Comparison of ENCODE assay signal across 25 cellular contexts in the genomic region with DNA sequence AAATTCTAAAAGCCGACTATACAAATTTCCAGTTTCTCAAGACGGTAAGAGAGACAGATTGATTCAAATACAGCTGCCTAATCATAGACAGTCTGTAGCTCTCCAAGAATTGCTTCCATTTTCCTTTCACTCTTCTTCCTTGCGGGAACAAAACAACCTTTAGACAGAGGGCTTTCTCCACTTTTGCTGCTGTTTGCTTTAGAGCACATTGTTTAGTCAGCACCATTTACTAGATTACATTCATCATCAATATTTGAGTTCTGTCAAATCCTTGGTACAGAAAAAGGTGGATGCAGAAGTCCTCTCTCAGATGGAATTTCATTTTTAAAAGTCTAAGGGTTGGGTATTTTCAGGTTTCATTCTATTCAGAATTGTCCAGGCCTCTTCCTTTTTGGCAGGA.
"Had no signal": no experiment of that assay in that cellular context is flagged by ENCODE, and none has a peak within 500 bp of the region (broad histone marks: within the 10 kb centered on the region; RNA-seq: fewer than 3 reads in every experiment).

No MANE protein-coding gene starts in this region.

- H3K27me3 Mint-ChIP-seq: activated B cell treated with CpG ODN at 0.5 μM for 24 hours; activated CD4-positive, alpha-beta T cell treated with anti-CD3 and anti-CD28 coated beads for 36 hours; activated naive CD8-positive, alpha-beta T cell; effector memory CD8-positive, alpha-beta T cell; stimulated activated naive CD8-positive, alpha-beta T cell treated with anti-CD3 and anti-CD28 coated beads, Interleukin-15, Interleukin-2, amounts not matched to agents 100 ng/mL and 50 ng/mL, for 24 hours had no signal

- H3K4me1 Mint-ChIP-seq: activated B cell treated with CpG ODN at 0.5 μM for 24 hours; activated CD4-positive, alpha-beta T cell treated with anti-CD3 and anti-CD28 coated beads for 36 hours; natural killer cell had no signal

- H3K4me1 ChIP-seq: adrenal gland, colonic mucosa, esophagus squamous epithelium, gastrocnemius medialis, left lung, spleen had no signal

- H3K9me3 Mint-ChIP-seq: activated T-helper 2 cell treated with anti-CD3 and anti-CD28 coated beads, Interferon-gamma antibody, Interleukin-2, Interleukin-4, amounts not matched to agents 10 μg/mL and 5 μg/mL and 100 μg/mL, durations not matched to agents 14 hours and 24 hours and 36 hours; mesothelial cell of epicardium; stimulated activated naive CD8-positive, alpha-beta T cell treated with anti-CD3 and anti-CD28 coated beads, Interleukin-15, Interleukin-2, amounts not matched to agents 100 ng/mL and 50 ng/mL, for 24 hours had no signal

- H3K36me3 Mint-ChIP-seq: activated naive CD8-positive, alpha-beta T cell; natural killer cell had no signal

- H3K27me3 ChIP-seq: adrenal gland, colonic mucosa, dorsolateral prefrontal cortex, esophagus squamous epithelium, gastrocnemius medialis, left lung, ovary, spleen, tibial artery had no signal

- H3K4me3 Mint-ChIP-seq: activated B cell treated with CpG ODN at 0.5 μM for 24 hours; activated CD4-positive, alpha-beta T cell treated with anti-CD3 and anti-CD28 coated beads for 36 hours; activated naive CD8-positive, alpha-beta T cell; activated T-cell treated with anti-CD3 and anti-CD28 coated beads, Interleukin-2, amount 50 U/mL, for 4 hours; effector memory CD8-positive, alpha-beta T cell; mesothelial cell of epicardium; natural killer cell; stimulated activated naive CD8-positive, alpha-beta T cell treated with anti-CD3 and anti-CD28 coated beads, Interleukin-15, Interleukin-2, amounts not matched to agents 100 ng/mL and 50 ng/mL, for 24 hours had no signal

- H3K36me3 ChIP-seq: adrenal gland, colonic mucosa, esophagus squamous epithelium, gastrocnemius medialis, left lung, ovary, spleen, tibial artery had no signal

- H3K27ac Mint-ChIP-seq: activated B cell treated with CpG ODN at 0.5 μM for 24 hours; activated CD4-positive, alpha-beta T cell treated with anti-CD3 and anti-CD28 coated beads for 36 hours; activated naive CD8-positive, alpha-beta T cell; activated T-helper 2 cell treated with anti-CD3 and anti-CD28 coated beads, Interferon-gamma antibody, Interleukin-2, Interleukin-4, amounts not matched to agents 10 μg/mL and 5 μg/mL and 100 μg/mL, durations not matched to agents 14 hours and 24 hours and 36 hours; effector memory CD8-positive, alpha-beta T cell; mesothelial cell of epicardium; natural killer cell; stimulated activated naive CD8-positive, alpha-beta T cell treated with anti-CD3 and anti-CD28 coated beads, Interleukin-15, Interleukin-2, amounts not matched to agents 100 ng/mL and 50 ng/mL, for 24 hours had no signal

- H3K27ac ChIP-seq: adrenal gland, colonic mucosa, dorsolateral prefrontal cortex, esophagus squamous epithelium, gastrocnemius medialis, left lung, spleen, tibial artery had no signal

- H3K4me3 ChIP-seq: adrenal gland, colonic mucosa, dorsolateral prefrontal cortex, esophagus squamous epithelium, gastrocnemius medialis, left lung, ovary, spleen, tibial artery had no signal

- H3K9me3 ChIP-seq: adrenal gland, colonic mucosa, esophagus squamous epithelium, gastrocnemius medialis, left lung, ovary, spleen, tibial artery had no signal

- ATAC-seq: activated CD4-positive, alpha-beta T cell treated with anti-CD3 and anti-CD28 coated beads for 36 hours; activated T-cell treated with anti-CD3 and anti-CD28 coated beads, Interleukin-2, amount 50 U/mL, for 4 hours; effector memory CD8-positive, alpha-beta T cell; gastrocnemius medialis; left lung; natural killer cell had no signal

- DNase-seq: activated B cell treated with CpG ODN at 0.5 μM for 24 hours; activated CD4-positive, alpha-beta T cell treated with anti-CD3 and anti-CD28 coated beads for 36 hours; activated CD4-positive, alpha-beta T cell treated with anti-CD3 and anti-CD28 coated beads, Interleukin-2, amount 50 U/mL, for 48 hours; activated CD8-positive, alpha-beta memory T cell treated with anti-CD3 and anti-CD28 coated beads, Interleukin-2, amount 50 U/mL, for 48 hours; activated naive CD4-positive, alpha-beta T cell; activated T-cell treated with anti-CD3 and anti-CD28 coated beads, Interleukin-2, amount 50 U/mL, for 4 hours; adrenal gland; colonic mucosa; dorsolateral prefrontal cortex; effector memory CD8-positive, alpha-beta T cell; esophagus squamous epithelium; gastrocnemius medialis; head of caudate nucleus; left lung; mammary epithelial cell; natural killer cell; spleen; stimulated activated CD4-positive, alpha-beta T cell treated with anti-CD3 and anti-CD28 coated beads, Interleukin-4, amount 100 ng/mL, for 24 hours; T1000; tibial artery had no signal
